8 cellular contexts compared by ENCODE assay signal in the genomic region with DNA sequence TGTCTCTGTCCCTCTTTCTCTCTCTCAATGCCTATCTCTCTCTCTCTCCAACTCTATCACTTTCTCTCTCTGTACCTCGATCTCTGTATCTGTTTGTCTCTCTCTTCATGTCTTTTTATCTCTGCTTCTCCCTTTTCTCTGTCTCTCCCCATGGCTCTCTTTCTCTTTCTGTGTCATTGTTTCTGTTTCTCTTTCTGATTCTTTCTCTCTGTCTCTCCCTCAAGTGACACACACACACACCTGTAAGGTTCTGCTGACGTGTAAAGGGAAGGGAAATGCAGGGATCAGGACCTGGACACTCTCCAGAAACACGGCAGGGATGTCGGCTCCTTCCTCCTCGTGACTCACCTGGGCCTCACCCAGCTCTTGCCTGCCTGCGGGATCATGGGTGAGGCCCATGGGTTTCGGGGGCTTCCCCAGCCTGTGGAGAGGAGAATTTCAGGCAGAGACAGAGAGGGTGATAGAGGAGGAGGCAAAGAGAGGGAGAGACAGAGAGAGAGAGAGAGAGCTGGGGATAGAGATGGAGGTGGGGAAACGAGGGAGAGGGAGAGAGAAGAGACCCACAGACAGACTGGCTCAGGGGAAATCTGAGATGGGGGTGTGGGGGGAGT. TPM values are rescaled to one million over a fixed set of nuclear protein-coding genes. Genes with fewer than 3 reads are reported as not detected.
DNase-seq lines count a peak whose midpoint lies in the region; ATAC-seq and TF ChIP-seq lines count a peak whose summit lies in the region.

No MANE protein-coding gene starts in this region.

- H3K9me3 Mint-ChIP-seq in endodermal cell, result no peaks in the 10 kb centered on the region

- peaks cover 40% of the 10 kb centered on the region for H3K27me3 Mint-ChIP-seq in endodermal cell (ENCODE audit: insufficient read depth)

- ATAC-seq in GM19025 (IDR thresholded peaks at IDR 0.05; ENCODE audit: low read depth, unreplicated experiment), result peak; percentile 53

- BruUV-seq in A673 (replicated peaks; lab: Mats Ljungman, UMichigan), result no TSS peak

- H3F3A ChIP-seq in SK-N-SH (replicated peaks; ENCODE audit: insufficient read depth), result peaks cover 17% of the 10 kb centered on the region

- CTCF ChIA-PET in SK-N-SH (lab: Yijun Ruan, JAX) (no interaction called here), A673 (lab: Charles Lee) (interaction anchor here (0.6 kb wide), 1 partner anchor 1334 kb away, joined by 4 read pairs; no protein-coding TSS in a partner anchor)

- H3K4me2 ChIP-seq in SK-N-SH, result peak overlapping the region; percentile 52

- H3K27ac Mint-ChIP-seq in endodermal cell, result no peak overlapping the region

- DNase-seq in SK-N-SH (no peak), glomerular visceral epithelial cell (ENCODE audit: extremely low spot score) (peak; percentile 89), endodermal cell (no peak), hepatic stellate cell (ENCODE audit: low spot score) (no peak), A673 (ENCODE audit: low spot score) (no peak), Ammon's horn (ENCODE audit: low spot score) (no peak)

- H3K36me3 ChIP-seq in SK-N-SH (replicated peaks in 1 of 2; ENCODE audit: control insufficient read depth in 1 of 2, insufficient read depth in 2 of 2, low read length in 1 of 2) (no peaks in the 10 kb centered on the region), endodermal cell (ENCODE audit: control insufficient read depth, insufficient read depth, low read length) (no peaks in the 10 kb centered on the region), A673 (ENCODE audit: insufficient read depth, low read length, poor library complexity, severe bottlenecking) (no peaks in the 10 kb centered on the region)

- H3K27me3 ChIP-seq in SK-N-SH (ENCODE audit: insufficient read depth) (no peaks in the 10 kb centered on the region), endodermal cell (ENCODE audit: control insufficient read depth, insufficient read depth, low read length, poor library complexity, severe bottlenecking) (no peaks in the 10 kb centered on the region), A673 (replicated peaks; ENCODE audit: insufficient read depth, low read depth, low read length, poor library complexity) (no peaks in the 10 kb centered on the region)

- peak overlapping the region; percentile 48; the same call in 1 of the 2 replicates for H2AFZ ChIP-seq in SK-N-SH (ENCODE audit: low read depth)

- H3K79me2 ChIP-seq in SK-N-SH (ENCODE audit: insufficient read depth), result no peaks in the 10 kb centered on the region

- H3K9ac ChIP-seq in SK-N-SH (peak overlapping the region; percentile 17; the same call in 1 of the 2 replicates), endodermal cell (ENCODE audit: extremely low read depth, low read length, poor library complexity, severe bottlenecking) (no peak overlapping the region)

- H3K9me2 ChIP-seq in SK-N-SH, result no peaks in the 10 kb centered on the region

- H3K9me3 ChIP-seq in SK-N-SH (no peaks in the 10 kb centered on the region), endodermal cell (ENCODE audit: control insufficient read depth, low read length) (no peaks in the 10 kb centered on the region), A673 (ENCODE audit: low read depth, low read length, poor library complexity, severe bottlenecking) (no peaks in the 10 kb centered on the region)

- H3K27ac ChIP-seq in 22Rv1 (peak overlapping the region; percentile 30; the same call in 1 of the 2 replicates), SK-N-SH (ENCODE audit: low read depth in 2 of 2, low read length in 1 of 2) (no peak overlapping the region), endodermal cell (ENCODE audit: low read depth, low read length) (no peak overlapping the region), A673 (ENCODE audit: low read depth, low read length, poor library complexity, severe bottlenecking) (no peak overlapping the region)

- no peak for TF ChIP-seq EP300 in SK-N-SH (IDR thresholded peaks at IDR 0.05; ENCODE audit: borderline replicate concordance in 1 of 2, low read depth in 1 of 2, low read length in 1 of 2)

- POLR2A ChIA-PET in SK-N-SH (lab: Yijun Ruan, JAX) (no interaction called here), A673 (lab: Charles Lee; ENCODE audit: low non-redundant PET) (no interaction called here)

- no peak for TF ChIP-seq CTCF in 22Rv1 (IDR thresholded peaks at IDR 0.05)
- no peak for TF ChIP-seq CTCF in SK-N-SH (IDR thresholded peaks at IDR 0.05)
- no peak for TF ChIP-seq CTCF in endodermal cell (conservative IDR thresholded peaks at IDR 0.05)
- TF ChIP-seq CTCF in A673 (conservative IDR thresholded peaks at IDR 0.05; ENCODE audit: low read depth, low read length), result no peak

- H3K4me3 ChIP-seq in SK-N-SH (ENCODE audit: low read depth in 2 of 2, low read length in 1 of 2) (no peak overlapping the region), endodermal cell (ENCODE audit: low read length) (no peak overlapping the region), A673 (ENCODE audit: low read depth, low read length, poor library complexity, severe bottlenecking) (no peak overlapping the region)

- intact Hi-C loops in A673 (cut with micrococcal nuclease; ENCODE audit: unreplicated experiment), result no loop called here

- no peak overlapping the region for H3K4me3 Mint-ChIP-seq in endodermal cell

- TF ChIP-seq RAD21 in SK-N-SH (IDR thresholded peaks at IDR 0.05; ENCODE audit: low read length), result no peak

- H4K20me1 ChIP-seq in SK-N-SH (ENCODE audit: insufficient read depth), result no peaks in the 10 kb centered on the region

- 16% methylated on average over 8 of the region's 8 CpGs for WGBS in SK-N-SH (ENCODE audit: low lambda C conversion rate)
- 52 to 56% methylated on average over 3 to 8 of the region's 8 CpGs for WGBS in endodermal cell (ENCODE audit: insufficient coverage in 1 of 2, insufficient read length in 1 of 2), 2 experiments

- no peaks in the 10 kb centered on the region for H3K36me3 Mint-ChIP-seq in endodermal cell (ENCODE audit: low read depth)

- peaks cover 18% of the 10 kb centered on the region for H3K4me1 Mint-ChIP-seq in endodermal cell

- peaks cover 0 to 7% of the 10 kb centered on the region in 2 experiments; a peak in 1 of 4 replicates for H3K4me1 ChIP-seq in SK-N-SH (ENCODE audit: control insufficient read depth in 1 of 2, insufficient read depth in 2 of 2, low read depth in 1 of 2, low read length in 1 of 2)
- no peaks in the 10 kb centered on the region for H3K4me1 ChIP-seq in endodermal cell (ENCODE audit: control insufficient read depth, insufficient read depth, low read length)
- peaks cover 1% of the 10 kb centered on the region for H3K4me1 ChIP-seq in A673 (ENCODE audit: insufficient read depth, low read length, poor library complexity, severe bottlenecking)

TF ChIP-seq in SK-N-SH, 30 proteins besides CTCF, POLR2A, EP300 and RAD21:
- TF ChIP-seq FOSL2 (IDR thresholded peaks at IDR 0.05; ENCODE audit: borderline replicate concordance, low read depth), result peak; percentile 32; the same call in 1 of the 2 replicates
- TF ChIP-seq NFIC (IDR thresholded peaks at IDR 0.05; ENCODE audit: borderline replicate concordance), result peak; percentile 29; the same call in 1 of the 2 replicates
- no peak for TF ChIP-seq GABPA (IDR thresholded peaks at IDR 0.05; ENCODE audit: low read depth)
- TF ChIP-seq POLR2AphosphoS5 (IDR thresholded peaks at IDR 0.05; ENCODE audit: low read depth, low read length), result no peak
- TF ChIP-seq FOXM1 (IDR thresholded peaks at IDR 0.05; ENCODE audit: low read depth), result no peak

RNA-seq across cellular contexts. Expression of gene PLAUR, which starts 5.4 kb away (rescaled TPM):
- polyA plus RNA-seq in SK-N-SH (2012; rRNA removed), result 249 and 299 TPM in 2 replicates
- 120 and 152 TPM in 2 replicates for polyA plus RNA-seq in SK-N-SH (2012; cell fraction: cytosol; rRNA removed)
- 256 and 307 TPM in 2 replicates for polyA plus RNA-seq in SK-N-SH (2012; cell fraction: nucleus; rRNA removed)
- total RNA-seq in endodermal cell (10 to 100 TPM; 14.7 to 21.5 TPM), A673 (2021) (40.1 and 45.4 TPM in 2 replicates)
- 20.1 TPM for polyA plus RNA-seq in endodermal cell (2013, experiment 1 of 2)
- polyA plus RNA-seq in endodermal cell (2013, experiment 2 of 2), result 17.1 TPM

RNA-seq across cellular contexts. Expression of gene CADM4, which starts 35.7 kb away (rescaled TPM):
- polyA plus RNA-seq in SK-N-SH (2012; rRNA removed), result 21.4 and 28.9 TPM in 2 replicates
- polyA plus RNA-seq in SK-N-SH (2012; cell fraction: cytosol; rRNA removed), result 13.2 and 18.6 TPM in 2 replicates
- polyA plus RNA-seq in SK-N-SH (2012; cell fraction: nucleus; rRNA removed), result 11.9 and 25.2 TPM in 2 replicates
- total RNA-seq in endodermal cell (10 to 100 TPM in 1 of 2 donors, 1 to 10 TPM in 1; 9.3 to 19.9 TPM), A673 (2021) (28.7 and 35.2 TPM in 2 replicates)
- 68.9 TPM for polyA plus RNA-seq in endodermal cell (2013, experiment 1 of 2)
- 58.7 TPM for polyA plus RNA-seq in endodermal cell (2013, experiment 2 of 2)

RNA-seq across cellular contexts. Expression of gene IRGC, which starts 40.5 kb away (rescaled TPM):
- not detected in 2 replicates for polyA plus RNA-seq in SK-N-SH (2012; rRNA removed)
- not detected in 2 replicates for polyA plus RNA-seq in SK-N-SH (2012; cell fraction: cytosol; rRNA removed)
- not detected in 2 replicates for polyA plus RNA-seq in SK-N-SH (2012; cell fraction: nucleus; rRNA removed)
- total RNA-seq in endodermal cell (not detected), A673 (2021) (not detected in 2 replicates)
- not detected for polyA plus RNA-seq in endodermal cell (2013, experiment 1 of 2)
- polyA plus RNA-seq in endodermal cell (2013, experiment 2 of 2), result not detected

RNA-seq across cellular contexts. Expression of gene ZNF428, which starts 55.9 kb away (rescaled TPM):
- 60.9 and 79.5 TPM in 2 replicates for polyA plus RNA-seq in SK-N-SH (2012; rRNA removed)
- polyA plus RNA-seq in SK-N-SH (2012; cell fraction: cytosol; rRNA removed), result 56.7 and 67.9 TPM in 2 replicates
- polyA plus RNA-seq in SK-N-SH (2012; cell fraction: nucleus; rRNA removed), result 32.6 and 47.0 TPM in 2 replicates
- 10 to 100 TPM; 44.3 to 46.8 TPM for total RNA-seq in endodermal cell
- 71.4 TPM for polyA plus RNA-seq in endodermal cell (2013, experiment 1 of 2)
- polyA plus RNA-seq in endodermal cell (2013, experiment 2 of 2), result 66.6 TPM
- total RNA-seq in A673 (2021), result 65.7 and 72.4 TPM in 2 replicates
